Comparison of ENCODE assay signal across 8 cellular contexts in the genomic region with DNA sequence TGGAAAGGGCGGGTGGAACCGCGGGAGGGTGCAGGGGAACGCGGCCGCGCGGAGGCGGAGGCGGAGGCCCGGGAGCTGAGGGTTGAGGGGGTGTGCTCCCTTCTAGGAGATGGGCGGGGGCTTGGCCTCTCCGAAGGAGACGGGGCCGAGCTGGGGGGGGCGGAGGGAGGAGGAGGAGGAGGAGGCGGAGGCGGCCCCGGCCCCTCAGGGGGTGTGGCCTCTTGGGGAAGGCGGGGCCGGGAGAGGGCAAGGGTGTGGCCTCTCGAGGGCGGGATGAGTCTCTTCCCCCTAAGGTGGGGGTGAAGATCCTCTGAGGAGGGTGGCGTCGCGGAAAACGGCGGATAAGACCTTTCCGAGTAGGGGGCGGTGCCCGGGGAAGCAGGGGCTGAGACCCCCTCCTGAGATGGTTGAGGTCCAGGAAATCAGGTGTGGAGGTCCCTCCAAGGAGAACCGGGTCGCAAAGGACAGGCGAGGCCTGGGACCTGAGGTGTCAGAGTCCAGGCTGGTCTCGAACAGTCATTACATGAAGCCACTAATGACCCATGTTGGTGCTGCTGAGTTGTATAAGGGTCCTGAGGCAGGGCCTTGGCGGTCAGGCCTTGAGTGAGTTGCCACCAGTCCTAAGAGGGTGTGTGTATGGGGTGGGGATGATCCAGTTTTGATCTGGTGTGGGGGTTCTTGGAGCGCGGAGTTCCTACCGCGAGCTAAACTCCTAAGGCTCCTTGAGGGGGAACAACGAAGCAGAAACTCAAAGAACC. TPM values are rescaled to one million over a fixed set of nuclear protein-coding genes. Genes with fewer than 3 reads are reported as not detected.
DNase-seq lines count a peak whose midpoint lies in the region; ATAC-seq and TF ChIP-seq lines count a peak whose summit lies in the region.

No MANE protein-coding gene starts in this region.

- H3K4me3 ChIP-seq in adipocyte (ENCODE audit: low read length) (peak overlapping the region; percentile 92), heart left ventricle (peak overlapping the region; percentile 62 to 94 (median 77)), upper lobe of right lung (peak overlapping the region; percentile 67)

- H3K27ac ChIP-seq in heart left ventricle (peak overlapping the region; percentile 70 to 99 (median 94)), upper lobe of right lung (peak overlapping the region; percentile 89)

- H3K36me3 ChIP-seq in adipocyte (ENCODE audit: control insufficient read depth, insufficient read depth, low read length, severe bottlenecking) (peaks cover 5% of the 10 kb centered on the region), heart left ventricle (peaks cover 0 to 23% (median 8%) of the 10 kb centered on the region in 9 donors), upper lobe of right lung (peaks cover 4% of the 10 kb centered on the region)

- ATAC-seq in GM21825 (IDR thresholded peaks at IDR 0.05; ENCODE audit: unreplicated experiment) (peak; percentile 37), heart left ventricle (peak; percentile 60 to 81 (median 80)), upper lobe of right lung (peak; percentile 87)

- no peaks in the 10 kb centered on the region for H3K27me3 ChIP-seq in adipocyte (replicated peaks; ENCODE audit: control insufficient read depth, insufficient read depth, low read length)
- H3K27me3 ChIP-seq in heart left ventricle, result no peaks in the 10 kb centered on the region
- no peaks in the 10 kb centered on the region for H3K27me3 ChIP-seq in upper lobe of right lung

- 16 to 26% (median 21%) methylated on average over 27 to 41 of the region's 41 CpGs for WGBS in heart left ventricle, 4 donors

- intact Hi-C loops in heart left ventricle (cut with DNase I), result no loop called here
- intact Hi-C loops in posterior cingulate gyrus (cut with DNase I), result loop anchor here (2.0 kb wide), 1 partner anchor 17 kb away; a partner anchor contains a TSS
- intact Hi-C loops in upper lobe of right lung (cut with DNase I), result no loop called here

- DNase-seq in ELF-1 (ENCODE audit: low read depth, low spot score), result peak; percentile 92
- DNase-seq in Kasumi-1 (lab: John Stamatoyannopoulos, UW), result peak; percentile 72 to 78
- DNase-seq in T follicular helper cell (ENCODE audit: low read depth), result peak; percentile 82
- peak; percentile 94 for DNase-seq in adipocyte (ENCODE audit: low read depth)
- peak; percentile 89 to 95 (median 90) for DNase-seq in heart left ventricle
- DNase-seq in posterior cingulate gyrus, result peak; percentile 63 to 96 (median 74)
- peak; percentile 96 for DNase-seq in upper lobe of right lung

- TF ChIP-seq CTCF in heart left ventricle (IDR thresholded peaks at IDR 0.05) (no peak), upper lobe of right lung (IDR thresholded peaks at IDR 0.05) (no peak)

- H3K9me3 ChIP-seq in adipocyte (ENCODE audit: control insufficient read depth, low read length) (no peaks in the 10 kb centered on the region), heart left ventricle (no peaks in the 10 kb centered on the region), upper lobe of right lung (no peaks in the 10 kb centered on the region)

- no peak for TF ChIP-seq POLR2A in heart left ventricle (IDR thresholded peaks at IDR 0.05)

- H3K9ac ChIP-seq in adipocyte (ENCODE audit: low read length), result peak overlapping the region; percentile 95

- H3K4me1 ChIP-seq in adipocyte (ENCODE audit: control insufficient read depth, insufficient read depth, low read length), result peaks cover 18% of the 10 kb centered on the region
- H3K4me1 ChIP-seq in heart left ventricle, result peaks cover 0 to 28% (median 20%) of the 10 kb centered on the region in 12 donors
- peaks cover 20% of the 10 kb centered on the region for H3K4me1 ChIP-seq in upper lobe of right lung

RNA-seq across cellular contexts. Expression of a gene that starts 0.8 kb away (rescaled TPM):
- total RNA-seq in heart left ventricle (10 to 100 TPM; 56.2 to 91.2 (median 80.7) TPM), upper lobe of right lung (172 TPM)
- polyA plus RNA-seq in heart left ventricle, result 10 to 100 TPM; 68.9 to 73.6 TPM

RNA-seq across cellular contexts. Expression of a gene that starts 10.4 kb away (rescaled TPM):
- total RNA-seq in heart left ventricle, result 10 to 100 TPM in 8 of 9 donors, 1 to 10 TPM in 1; 8.1 to 24.7 (median 14.9) TPM
- 10 to 100 TPM in 1 of 2 donors, 1 to 10 TPM in 1; 6.8 to 13.3 TPM for polyA plus RNA-seq in heart left ventricle
- total RNA-seq in upper lobe of right lung, result 19.0 TPM

RNA-seq across cellular contexts. Expression of a gene that starts 14.0 kb away (rescaled TPM):
- total RNA-seq in heart left ventricle (100 to 1,000 TPM; 140 to 308 (median 160) TPM), upper lobe of right lung (77.6 TPM)
- 100 to 1,000 TPM; 119 to 273 TPM for polyA plus RNA-seq in heart left ventricle

RNA-seq across cellular contexts. Expression of a gene that starts 17.9 kb away (rescaled TPM):
- total RNA-seq in heart left ventricle (10 to 100 TPM; 22.1 to 42.7 (median 34.0) TPM), upper lobe of right lung (38.0 TPM)
- 10 to 100 TPM; 19.0 to 27.0 TPM for polyA plus RNA-seq in heart left ventricle

RNA-seq across cellular contexts. Expression of a gene that starts 21.2 kb away (rescaled TPM):
- total RNA-seq in heart left ventricle, result 10 to 100 TPM; 43.9 to 87.8 (median 55.4) TPM
- 100 to 1,000 TPM in 1 of 2 donors, 10 to 100 TPM in 1; 35.9 to 116 TPM for polyA plus RNA-seq in heart left ventricle
- total RNA-seq in upper lobe of right lung, result 107 TPM

Comparison
In these comparisons a context has a peak if more than half of its experiments do, and no peak if none do; other contexts are left out.
1. Peak in every context shown above with its lines: DNase-seq, ATAC-seq, H3K4me3 ChIP-seq and H3K27ac ChIP-seq.
2. ATAC-seq: peak in every context shown above with its lines; median percentile 87 in upper lobe of right lung; 80 in heart left ventricle; 37 in GM21825.